ENCODE assay signal across 13 cellular contexts in the genomic region with DNA sequence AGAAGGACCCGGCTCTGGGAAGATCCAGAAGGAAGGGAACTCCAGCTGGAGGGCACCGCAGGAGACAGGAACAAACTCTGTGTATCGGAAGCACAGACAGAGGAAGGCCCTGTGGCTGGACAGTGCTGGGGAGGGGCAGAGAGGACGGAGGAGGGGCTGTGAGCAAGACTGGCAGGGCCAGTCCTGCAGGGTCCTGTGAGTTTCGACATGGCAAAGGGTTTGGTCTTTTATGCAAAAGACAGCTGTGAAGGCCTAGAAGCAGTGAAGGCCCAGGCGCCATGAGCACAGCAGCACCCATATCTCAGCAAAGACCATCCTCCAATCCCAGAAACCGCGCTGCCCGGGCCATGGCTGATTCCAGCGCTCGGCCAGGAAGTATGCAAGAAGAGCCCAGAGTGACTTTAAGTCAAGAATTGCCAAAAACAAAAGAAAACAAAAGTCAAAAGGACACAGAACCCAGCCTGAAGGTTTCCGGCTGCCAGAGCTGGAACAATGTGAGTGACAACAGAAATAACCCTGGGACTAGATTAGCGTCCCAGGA.
DNase-seq lines count a peak whose midpoint lies in the region; ATAC-seq, FAIRE-seq and TF ChIP-seq lines count a peak whose summit lies in the region.
"Had no signal": no experiment of that assay in that cellular context is flagged by ENCODE, and none has a peak within 500 bp of the region (broad histone marks: within the 10 kb centered on the region; RNA-seq: fewer than 3 reads in every experiment).

No MANE protein-coding gene starts in this region.

- peak overlapping the region; percentile 38 for H3K4me3 Mint-ChIP-seq in chondrocyte (ENCODE audit: unreplicated experiment)
- H3K4me3 Mint-ChIP-seq: activated CD4-positive, alpha-beta T cell treated with anti-CD3 and anti-CD28 coated beads, Interleukin-2, amount 10 ng/mL, durations not matched to agents 7 days and 5 days; activated naive CD8-positive, alpha-beta T cell treated with anti-CD3 and anti-CD28 coated beads, Interleukin-2, amount 10 ng/mL, durations not matched to agents 7 days and 5 days had no signal

- H3K9me3 ChIP-seq in kidney (ENCODE audit: control insufficient read depth in 1 of 2, low read length in 2 of 2) (no peaks in the 10 kb centered on the region), thyroid gland (no peaks in the 10 kb centered on the region)

- H3K4me3 ChIP-seq in kidney (ENCODE audit: low read length in 2 of 2) (no peak overlapping the region), thyroid gland (replicated peaks in 1 of 3) (no peak overlapping the region)

- no peaks in the 10 kb centered on the region for H3K27me3 Mint-ChIP-seq in chondrocyte (ENCODE audit: low read depth)
- H3K27me3 Mint-ChIP-seq: activated CD4-positive, alpha-beta T cell treated with anti-CD3 and anti-CD28 coated beads, Interleukin-2, amount 10 ng/mL, durations not matched to agents 7 days and 5 days; activated naive CD8-positive, alpha-beta T cell treated with anti-CD3 and anti-CD28 coated beads, Interleukin-2, amount 10 ng/mL, durations not matched to agents 7 days and 5 days had no signal

- peak overlapping the region in 1 of 2 donors; percentile 42 for H3K9ac ChIP-seq in kidney (ENCODE audit: low read length in 2 of 2)

- H3K36me3 Mint-ChIP-seq in chondrocyte (ENCODE audit: low read depth), result peaks cover 17% of the 10 kb centered on the region

- CTCF ChIA-PET in HEK293T (lab: Yijun Ruan, JAX), result no interaction called here

- H3K4me1 ChIP-seq in kidney (ENCODE audit: control insufficient read depth in 1 of 2, insufficient read depth in 1 of 2, low read depth in 1 of 2, low read length in 2 of 2), result peaks cover 3 to 15% of the 10 kb centered on the region in 2 donors
- H3K4me1 ChIP-seq in thyroid gland, result peaks cover 0 to 22% of the 10 kb centered on the region in 2 donors

- DNase-seq in HT1080 (ENCODE audit: low read depth) (peak; percentile 73), chondrocyte (ENCODE audit: low spot score) (no peak), kidney (no peak), thyroid gland (no peak), HEK293T (ENCODE audit: extremely low spot score) (no peak)
- DNase-seq: activated CD4-positive, alpha-beta T cell treated with anti-CD3 and anti-CD28 coated beads, Interleukin-2, amount 10 ng/mL, durations not matched to agents 7 days and 5 days; activated naive CD8-positive, alpha-beta T cell treated with anti-CD3 and anti-CD28 coated beads, Interleukin-2, amount 10 ng/mL, durations not matched to agents 7 days and 5 days; midbrain; NCI-H1436; stimulated activated naive CD4-positive, alpha-beta T cell treated with Interleukin-2 at 50 U/mL for 16 hours had no signal

- peaks cover 6 to 9% of the 10 kb centered on the region in 2 donors for H3K36me3 ChIP-seq in kidney (ENCODE audit: control insufficient read depth in 1 of 2, insufficient read depth in 2 of 2, low read length in 2 of 2)
- H3K36me3 ChIP-seq in thyroid gland, result peaks cover 4 to 14% of the 10 kb centered on the region in 2 donors

- intact Hi-C loops in kidney (cut with DNase I) (no loop called here), thyroid gland (cut with DNase I) (no loop called here)

- TF ChIP-seq POLR2A in thyroid gland (IDR thresholded peaks at IDR 0.05), result no peak
- TF ChIP-seq POLR2A in GM18505 (IDR thresholded peaks at IDR 0.05; ENCODE audit: borderline replicate concordance, extremely low read depth, insufficient read depth, insufficient read length), result no peak

- WGBS in thyroid gland, 2 donors, result 77 to 79% methylated on average over 13 of the region's 13 CpGs

- POLR2A ChIA-PET in HEK293T (lab: Yijun Ruan, JAX), result no interaction called here

- FAIRE-seq in kidney (lab: Jason Lieb, UNC), result no peak

- H3K4me1 Mint-ChIP-seq in chondrocyte (ENCODE audit: low read depth), result peaks cover 23% of the 10 kb centered on the region

- TF ChIP-seq CTCF in chondrocyte (IDR thresholded peaks at IDR 0.05) (no peak), kidney (IDR thresholded peaks at IDR 0.05; ENCODE audit: borderline replicate concordance, extremely low read depth, insufficient read depth) (no peak), thyroid gland (IDR thresholded peaks at IDR 0.05) (no peak)

- H3K9me3 Mint-ChIP-seq in chondrocyte (ENCODE audit: low read depth), result no peaks in the 10 kb centered on the region
- H3K9me3 Mint-ChIP-seq: activated CD4-positive, alpha-beta T cell treated with anti-CD3 and anti-CD28 coated beads, Interleukin-2, amount 10 ng/mL, durations not matched to agents 7 days and 5 days; activated naive CD8-positive, alpha-beta T cell treated with anti-CD3 and anti-CD28 coated beads, Interleukin-2, amount 10 ng/mL, durations not matched to agents 7 days and 5 days had no signal

- H3K27ac ChIP-seq in kidney (ENCODE audit: low read depth in 2 of 2, low read length in 2 of 2) (peak overlapping the region; percentile 47 to 75), thyroid gland (peak overlapping the region in 2 of 3 donors; percentile 24 to 67)

- no peaks in the 10 kb centered on the region for H3K27me3 ChIP-seq in thyroid gland

- ATAC-seq in GM21381 (IDR thresholded peaks at IDR 0.05; ENCODE audit: unreplicated experiment) (no peak), GM18505 (IDR thresholded peaks at IDR 0.05; ENCODE audit: unreplicated experiment) (no peak), HG02571 (IDR thresholded peaks at IDR 0.05; ENCODE audit: unreplicated experiment) (no peak)

- H3K27ac Mint-ChIP-seq in chondrocyte (ENCODE audit: unreplicated experiment), result peak overlapping the region; percentile 93
- H3K27ac Mint-ChIP-seq: activated CD4-positive, alpha-beta T cell treated with anti-CD3 and anti-CD28 coated beads, Interleukin-2, amount 10 ng/mL, durations not matched to agents 7 days and 5 days; activated naive CD8-positive, alpha-beta T cell treated with anti-CD3 and anti-CD28 coated beads, Interleukin-2, amount 10 ng/mL, durations not matched to agents 7 days and 5 days had no signal

TF ChIP-seq in HEK293T, 16 proteins besides CTCF, POLR2A, EP300 and RAD21:
- no peak for TF ChIP-seq L3MBTL2 (conservative IDR thresholded peaks at IDR 0.05)
- TF ChIP-seq FOXK2 (IDR thresholded peaks at IDR 0.05), result no peak
- no peak for TF ChIP-seq ELF4 (IDR thresholded peaks at IDR 0.05)
- no peak for TF ChIP-seq FOXM1 (IDR thresholded peaks at IDR 0.05; ENCODE audit: borderline replicate concordance)
- no peak for TF ChIP-seq ARNT (IDR thresholded peaks at IDR 0.05)
- no peak for TF ChIP-seq ZNF384 (IDR thresholded peaks at IDR 0.05)
- TF ChIP-seq SP1 (IDR thresholded peaks at IDR 0.05), result no peak
- no peak for TF ChIP-seq FOXA1 (IDR thresholded peaks at IDR 0.05)
- TF ChIP-seq TARDBP (IDR thresholded peaks at IDR 0.05), result no peak
- no peak for TF ChIP-seq SUZ12 (IDR thresholded peaks at IDR 0.05)
- TF ChIP-seq LEF1 (IDR thresholded peaks at IDR 0.05; ENCODE audit: borderline replicate concordance), result no peak
- no peak for TF ChIP-seq CTBP1 (IDR thresholded peaks at IDR 0.05; ENCODE audit: borderline replicate concordance)
